ENCODE assay signal across 9 cellular contexts in genomic region chr4:162497564-162498167, GRCh38.
A peak's percentile ranks its signal among the peaks of the same experiment; 100 is the strongest.
DNase-seq lines count a peak whose midpoint lies in the region; ATAC-seq and TF ChIP-seq lines count a peak whose summit lies in the region.
"Had no signal": no experiment of that assay in that cellular context is flagged by ENCODE, and none has a peak within 500 bp of the region (broad histone marks: within the 10 kb centered on the region; RNA-seq: fewer than 3 reads in every experiment).

No MANE protein-coding gene starts in this region.

- no peak overlapping the region for H3K4me3 Mint-ChIP-seq in Caco-2 (ENCODE audit: unreplicated experiment)
- H3K4me3 Mint-ChIP-seq in central memory CD8-positive, alpha-beta T cell = no peak overlapping the region

- H3K36me3 Mint-ChIP-seq in Caco-2 (ENCODE audit: insufficient read depth, unreplicated experiment) = no peaks in the 10 kb centered on the region
- H3K36me3 Mint-ChIP-seq in central memory CD8-positive, alpha-beta T cell (ENCODE audit: insufficient read depth) = no peaks in the 10 kb centered on the region

- peak in 1 of 2 experiments; percentile 27 for DNase-seq in Caco-2
- DNase-seq in NCI-H460 (ENCODE audit: extremely low read depth, low read depth) = peak; percentile 28
- DNase-seq in central memory CD8-positive, alpha-beta T cell (ENCODE audit: low spot score in 2 of 2) = no peak
- no peak for DNase-seq in left lobe of liver (ENCODE audit: low spot score)
- no peak for DNase-seq in COLO668 (lab: John Stamatoyannopoulos, UW; ENCODE audit: unreplicated experiment)
- DNase-seq in NCI-H187 treated with DMSO at 0.1 percent for 48 hours (lab: John Stamatoyannopoulos, UW) = no peak

- no peaks in the 10 kb centered on the region for H3K27me3 ChIP-seq in Caco-2 (replicated peaks; ENCODE audit: control insufficient read depth, insufficient read depth, low read length)

- H3K36me3 ChIP-seq in Caco-2 (ENCODE audit: control insufficient read depth, insufficient read depth, low read length) = no peaks in the 10 kb centered on the region

- H3K9me3 ChIP-seq in Caco-2 = no peaks in the 10 kb centered on the region

- no TSS peak for BruUV-seq in Caco-2 (replicated peaks; lab: Mats Ljungman, UMichigan)

- peak; percentile 67 to 80 for TF ChIP-seq CTCF in Caco-2 (IDR thresholded peaks at IDR 0.05; ENCODE audit: insufficient read depth in 1 of 2, low read depth in 1 of 2, low read length in 1 of 2, severe bottlenecking in 1 of 2, unreplicated experiment in 1 of 2)

- POLR2A ChIA-PET in Caco-2 (lab: Charles Lee) = no interaction called here

- no peaks in the 10 kb centered on the region for H3K4me1 ChIP-seq in Caco-2

- intact Hi-C loops in Caco-2 (cut with micrococcal nuclease; ENCODE audit: unreplicated experiment) = loop anchor here (1.0 to 5.0 kb wide), 8 partner anchors 370 to 1051 kb away; partner anchors contain the start of gene NPY1R

- CTCF ChIA-PET in Caco-2 (lab: Charles Lee) = interaction anchor here (1.0 kb wide), 2 partner anchors 148 to 835 kb away, joined by 3 read pairs; no protein-coding TSS in a partner anchor

- no peaks in the 10 kb centered on the region for H3K4me1 Mint-ChIP-seq in Caco-2 (ENCODE audit: low read depth, unreplicated experiment)
- H3K4me1 Mint-ChIP-seq in central memory CD8-positive, alpha-beta T cell = no peaks in the 10 kb centered on the region

- no peak overlapping the region for H3K4me3 ChIP-seq in Caco-2 (ENCODE audit: low read depth, low read length)
- H3K4me3 ChIP-seq: skin epidermis had no signal

- H3K27ac Mint-ChIP-seq in Caco-2 (ENCODE audit: unreplicated experiment) = no peak overlapping the region
- no peak overlapping the region for H3K27ac Mint-ChIP-seq in central memory CD8-positive, alpha-beta T cell (ENCODE audit: low read depth)

- ATAC-seq in GM18861 (IDR thresholded peaks at IDR 0.05; ENCODE audit: unreplicated experiment) (peak; percentile 73), HG03025 (IDR thresholded peaks at IDR 0.05; ENCODE audit: low FRiP score, unreplicated experiment) (peak; percentile 85), left lobe of liver (peak; percentile 94)
- ATAC-seq in central memory CD8-positive, alpha-beta T cell (replicated peaks; ENCODE audit: extremely low read depth, poor library complexity, severe bottlenecking) = peak; percentile 36

- H3K27me3 Mint-ChIP-seq in Caco-2 (ENCODE audit: insufficient read depth, unreplicated experiment) = peaks cover 4% of the 10 kb centered on the region
- H3K27me3 Mint-ChIP-seq in central memory CD8-positive, alpha-beta T cell = no peaks in the 10 kb centered on the region

- no peaks in the 10 kb centered on the region for H3K9me3 Mint-ChIP-seq in Caco-2 (ENCODE audit: unreplicated experiment)
- H3K9me3 Mint-ChIP-seq in central memory CD8-positive, alpha-beta T cell = no peaks in the 10 kb centered on the region

Comparison
In these comparisons a context has a peak if more than half of its experiments do, and no peak if none do; other contexts are left out.
1. ATAC-seq: peak in every context shown above with its lines; median percentile 94 in left lobe of liver; 85 in HG03025; 73 in GM18861; 36 in central memory CD8-positive, alpha-beta T cell.